18 cellular contexts compared by ENCODE assay signal in the genomic region with DNA sequence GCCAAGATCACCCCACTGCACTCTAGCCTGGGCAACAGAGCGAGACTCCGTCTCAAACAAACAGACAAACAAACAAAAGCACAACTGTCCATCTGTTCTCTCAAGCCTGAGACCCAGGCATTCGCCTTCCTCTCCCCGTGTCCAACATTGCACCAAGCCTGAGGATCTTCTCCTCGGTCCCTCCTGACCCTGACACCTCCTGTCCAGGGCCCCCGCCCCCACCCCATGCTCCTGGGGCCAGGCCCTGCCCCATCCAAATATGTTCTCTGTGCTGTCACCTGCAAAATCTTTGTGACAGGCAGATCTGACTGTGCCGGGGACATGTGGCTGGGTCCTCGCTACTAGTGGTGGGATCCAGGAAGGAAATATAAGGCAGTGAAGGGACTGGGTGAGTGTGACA. TPM values are rescaled to one million over a fixed set of nuclear protein-coding genes. Genes with fewer than 3 reads are reported as not detected.
DNase-seq lines count a peak whose midpoint lies in the region; ATAC-seq and TF ChIP-seq lines count a peak whose summit lies in the region.
"Had no signal": no experiment of that assay in that cellular context is flagged by ENCODE, and none has a peak within 500 bp of the region (broad histone marks: within the 10 kb centered on the region; RNA-seq: fewer than 3 reads in every experiment).

No MANE protein-coding gene starts in this region.

- intact Hi-C loops in left ventricle myocardium superior (cut with micrococcal nuclease) = no loop called here

- no peaks in the 10 kb centered on the region for H3K4me1 Mint-ChIP-seq in osteocyte (ENCODE audit: unreplicated experiment)

- H3K9me3 ChIP-seq in right atrium auricular region = no peaks in the 10 kb centered on the region

- no peaks in the 10 kb centered on the region for H3K36me3 ChIP-seq in right atrium auricular region

- H3K4me3 ChIP-seq in right atrium auricular region = no peak overlapping the region

- TF ChIP-seq CTCF in right atrium auricular region (IDR thresholded peaks at IDR 0.05) (no peak), osteocyte (IDR thresholded peaks at IDR 0.05) (no peak)

- no peak overlapping the region for H3K27ac ChIP-seq in right atrium auricular region
- H3K27ac ChIP-seq: RWPE1 had no signal

- peaks cover 32% of the 10 kb centered on the region for H3K27me3 Mint-ChIP-seq in osteocyte (ENCODE audit: unreplicated experiment)

- H3K9me3 Mint-ChIP-seq in osteocyte (ENCODE audit: unreplicated experiment) = no peaks in the 10 kb centered on the region

- H3K36me3 Mint-ChIP-seq in osteocyte (ENCODE audit: unreplicated experiment) = no peaks in the 10 kb centered on the region
- H3K36me3 Mint-ChIP-seq: CD14-positive monocyte had no signal

- ATAC-seq in left ventricle myocardium superior (no peak), GM19035 (IDR thresholded peaks at IDR 0.05; ENCODE audit: unreplicated experiment) (no peak)

- H3K4me3 Mint-ChIP-seq in osteocyte (ENCODE audit: unreplicated experiment) = no peak overlapping the region

- no peak overlapping the region for H3K27ac Mint-ChIP-seq in osteocyte (ENCODE audit: unreplicated experiment)
- H3K27ac Mint-ChIP-seq: CD14-positive monocyte had no signal

- no peaks in the 10 kb centered on the region for H3K27me3 ChIP-seq in right atrium auricular region

- H3K4me1 ChIP-seq in right atrium auricular region = peaks cover 0 to 10% of the 10 kb centered on the region in 2 donors

- DNase-seq in right atrium auricular region (ENCODE audit: low spot score) = peak; percentile 26
- no peak for DNase-seq in left ventricle myocardium superior
- peak; percentile 27 for DNase-seq in ecto neural progenitor cell (ENCODE audit: low spot score)
- peak; percentile 66 for DNase-seq in osteocyte (ENCODE audit: extremely low spot score, unreplicated experiment)
- DNase-seq in ureter (ENCODE audit: low spot score) = peak; percentile 12
- DNase-seq in NCI-H1092 treated with DMSO at 0.1 percent for 48 hours (lab: John Stamatoyannopoulos, UW) = no peak
- DNase-seq in NCI-H1048 (lab: John Stamatoyannopoulos, UW) = no peak
- DNase-seq: ACHN, AML-193, COR-L47, DMS153, NCI-H1436 treated with DMSO at 0.1 percent for 48 hours, NCI-H2081, NCI-H748 treated with DMSO at 0.1 percent for 48 hours had no signal

RNA-seq across cellular contexts. Expression of gene UNC5A, which starts 33.4 kb away (rescaled TPM):
- total RNA-seq in right atrium auricular region (not detected), left ventricle myocardium superior (0.22 TPM), osteocyte (not detected in 2 replicates), ureter (not detected)
- total RNA-seq: NCI-H460 had no signal

Comparison
In these comparisons a context has a peak if more than half of its experiments do, and no peak if none do; other contexts are left out.
1. DNase-seq: peak in right atrium auricular region (single experiment), ecto neural progenitor cell (single experiment), osteocyte (single experiment) and ureter (single experiment); none in left ventricle myocardium superior (single experiment), NCI-H1092 treated with DMSO at 0.1 percent for 48 hours (single experiment) and NCI-H1048 (single experiment).